1 cellular context compared by ENCODE assay signal in genomic region chr5:73214921-73215490, GRCh38.
TF ChIP-seq lines count a peak whose summit lies in the region.

No MANE protein-coding gene starts in this region.

TF ChIP-seq in HCT116, 20 proteins besides CTCF, POLR2A, EP300 and RAD21 (continued from another document):
- no peak for TF ChIP-seq REST (IDR thresholded peaks at IDR 0.05; ENCODE audit: low read depth)
TF ChIP-seq in HCT116: peak in this region for 0.
